23 cellular contexts compared by ENCODE assay signal in genomic region chr5:111235635-111236034, GRCh38. TPM values are rescaled to one million over a fixed set of nuclear protein-coding genes. Genes with fewer than 3 reads are reported as not detected.
DNase-seq lines count a peak whose midpoint lies in the region; ATAC-seq and TF ChIP-seq lines count a peak whose summit lies in the region.
"Had no signal": no experiment of that assay in that cellular context is flagged by ENCODE, and none has a peak within 500 bp of the region (broad histone marks: within the 10 kb centered on the region; RNA-seq: fewer than 3 reads in every experiment).

No MANE protein-coding gene starts in this region.

- ATAC-seq in activated T-cell treated with anti-CD3 and anti-CD28 coated beads, Interleukin-2, amount 50 U/mL, for 72 hours (replicated peaks in 1 of 2): no peak
- no peak for ATAC-seq in activated naive CD8-positive, alpha-beta T cell treated with anti-CD3 and anti-CD28 coated beads, Interleukin-2, amount 50 U/mL, for 24 hours
- ATAC-seq in stimulated activated memory B cell treated with anti-CD40 and anti-IgM and Interleukin-4, amounts not matched to agents 10 μg/mL and 1 μg/mL and 100 μg/mL, for 72 hours: peak; percentile 36
- ATAC-seq: body of pancreas, gastrocnemius medialis, lower lobe of right lung, psoas muscle had no signal

- H3K27me3 ChIP-seq in OCI-LY3 (ENCODE audit: low read depth, low read length) (no peaks in the 10 kb centered on the region), mesendoderm (ENCODE audit: insufficient read depth, low read length, poor library complexity) (no peaks in the 10 kb centered on the region), esophagus muscularis mucosa (no peaks in the 10 kb centered on the region)
- H3K27me3 ChIP-seq: esophagus squamous epithelium, gastrocnemius medialis, neutrophil, testis, vagina had no signal

- no peaks in the 10 kb centered on the region for H3K9me3 Mint-ChIP-seq in activated T-cell treated with anti-CD3 and anti-CD28 coated beads, Interleukin-2, amount 50 U/mL, for 72 hours
- H3K9me3 Mint-ChIP-seq in activated naive CD8-positive, alpha-beta T cell treated with anti-CD3 and anti-CD28 coated beads, Interleukin-2, amount 50 U/mL, for 24 hours: no peaks in the 10 kb centered on the region
- H3K9me3 Mint-ChIP-seq in stimulated activated memory B cell treated with anti-CD40 and anti-IgM and Interleukin-4, amounts not matched to agents 10 μg/mL and 1 μg/mL and 100 μg/mL, for 72 hours: no peaks in the 10 kb centered on the region
- H3K9me3 Mint-ChIP-seq: activated B cell treated with CpG ODN at 0.5 μM for 24 hours, H9 had no signal

- H3K23ac ChIP-seq in mesendoderm (ENCODE audit: low read length): no peak overlapping the region

- H3K4me3 ChIP-seq in OCI-LY3 (ENCODE audit: low read length) (no peak overlapping the region), mesendoderm (ENCODE audit: low read length) (no peak overlapping the region), esophagus muscularis mucosa (no peak overlapping the region)
- H3K4me3 ChIP-seq: body of pancreas, esophagus squamous epithelium, gastrocnemius medialis, lower lobe of right lung, psoas muscle, testis, vagina had no signal

- H3K56ac ChIP-seq in mesendoderm (ENCODE audit: low read length): no peak overlapping the region

- H3K4me3 Mint-ChIP-seq in activated T-cell treated with anti-CD3 and anti-CD28 coated beads, Interleukin-2, amount 50 U/mL, for 72 hours: peak overlapping the region; percentile 75 to 86
- peak overlapping the region; percentile 1 for H3K4me3 Mint-ChIP-seq in activated naive CD8-positive, alpha-beta T cell treated with anti-CD3 and anti-CD28 coated beads, Interleukin-2, amount 50 U/mL, for 24 hours
- H3K4me3 Mint-ChIP-seq in stimulated activated memory B cell treated with anti-CD40 and anti-IgM and Interleukin-4, amounts not matched to agents 10 μg/mL and 1 μg/mL and 100 μg/mL, for 72 hours: no peak overlapping the region
- H3K4me3 Mint-ChIP-seq: activated B cell treated with CpG ODN at 0.5 μM for 24 hours, H9 had no signal

- H2BK15ac ChIP-seq in mesendoderm (replicated peaks; ENCODE audit: low read depth): no peak overlapping the region

- peak overlapping the region; percentile 60 for H3K4me2 ChIP-seq in OCI-LY3 (ENCODE audit: low read length)
- H3K4me2 ChIP-seq in mesendoderm (ENCODE audit: low read length): no peak overlapping the region

- H3K18ac ChIP-seq in mesendoderm (ENCODE audit: low read length): no peak overlapping the region

- H3K27ac Mint-ChIP-seq in activated T-cell treated with anti-CD3 and anti-CD28 coated beads, Interleukin-2, amount 50 U/mL, for 72 hours: peak overlapping the region; percentile 64
- H3K27ac Mint-ChIP-seq in activated naive CD8-positive, alpha-beta T cell treated with anti-CD3 and anti-CD28 coated beads, Interleukin-2, amount 50 U/mL, for 24 hours: peak overlapping the region; percentile 80
- H3K27ac Mint-ChIP-seq in stimulated activated memory B cell treated with anti-CD40 and anti-IgM and Interleukin-4, amounts not matched to agents 10 μg/mL and 1 μg/mL and 100 μg/mL, for 72 hours: no peak overlapping the region
- H3K27ac Mint-ChIP-seq: activated B cell treated with CpG ODN at 0.5 μM for 24 hours had no signal

- H2BK120ac ChIP-seq in mesendoderm (ENCODE audit: low read depth, low read length): no peak overlapping the region

- H3K4ac ChIP-seq in mesendoderm (ENCODE audit: low read depth, low read length): no peak overlapping the region

- H2BK5ac ChIP-seq in mesendoderm (ENCODE audit: low read length): no peak overlapping the region

- no peak for DNase-seq in activated T-cell treated with anti-CD3 and anti-CD28 coated beads, Interleukin-2, amount 50 U/mL, for 72 hours
- DNase-seq in activated T-cell treated with anti-CD3 and anti-CD28 coated beads for 4 hours (no peak), mesendoderm (no peak), iPS-NIHi11 (ENCODE audit: low spot score) (no peak), esophagus muscularis mucosa (ENCODE audit: extremely low spot score) (no peak)
- DNase-seq in activated naive CD8-positive, alpha-beta T cell treated with anti-CD3 and anti-CD28 coated beads, Interleukin-2, amount 50 U/mL, for 24 hours: no peak
- DNase-seq: activated B cell treated with CpG ODN at 0.5 μM for 24 hours; body of pancreas; C1 segment of cervical spinal cord; effector CD4-positive, alpha-beta T cell; esophagus squamous epithelium; gastrocnemius medialis; H9; lower lobe of right lung; NCI-H1417; psoas muscle; RPMI8226; testis had no signal

- H2AFZ ChIP-seq in OCI-LY3 (ENCODE audit: low read depth, low read length): no peak overlapping the region

- TF ChIP-seq POLR2A in esophagus muscularis mucosa (IDR thresholded peaks at IDR 0.05; ENCODE audit: low read depth): no peak

- H3K27me3 Mint-ChIP-seq in activated T-cell treated with anti-CD3 and anti-CD28 coated beads, Interleukin-2, amount 50 U/mL, for 72 hours (ENCODE audit: low read depth): no peaks in the 10 kb centered on the region
- no peaks in the 10 kb centered on the region for H3K27me3 Mint-ChIP-seq in activated naive CD8-positive, alpha-beta T cell treated with anti-CD3 and anti-CD28 coated beads, Interleukin-2, amount 50 U/mL, for 24 hours
- no peaks in the 10 kb centered on the region for H3K27me3 Mint-ChIP-seq in stimulated activated memory B cell treated with anti-CD40 and anti-IgM and Interleukin-4, amounts not matched to agents 10 μg/mL and 1 μg/mL and 100 μg/mL, for 72 hours
- H3K27me3 Mint-ChIP-seq: activated B cell treated with CpG ODN at 0.5 μM for 24 hours had no signal

- H4K8ac ChIP-seq in mesendoderm (ENCODE audit: low read depth, low read length): no peak overlapping the region

- H3K9me3 ChIP-seq in OCI-LY3 (ENCODE audit: insufficient read depth, low read length) (no peaks in the 10 kb centered on the region), esophagus muscularis mucosa (no peaks in the 10 kb centered on the region)
- H3K9me3 ChIP-seq: body of pancreas, esophagus squamous epithelium, gastrocnemius medialis, lower lobe of right lung, neutrophil, psoas muscle, testis, vagina had no signal

- no peak overlapping the region for H2AK5ac ChIP-seq in mesendoderm (ENCODE audit: low read length)

- H3K9ac ChIP-seq in OCI-LY3 (ENCODE audit: low read length): no peak overlapping the region
- no peak overlapping the region for H3K9ac ChIP-seq in mesendoderm (ENCODE audit: low read length)

- H3K4me1 ChIP-seq in OCI-LY3 (ENCODE audit: low read length) (peaks cover 72% of the 10 kb centered on the region), mesendoderm (ENCODE audit: control insufficient read depth, low read depth, low read length) (no peaks in the 10 kb centered on the region), esophagus muscularis mucosa (no peaks in the 10 kb centered on the region)
- H3K4me1 ChIP-seq: body of pancreas, esophagus squamous epithelium, gastrocnemius medialis, lower lobe of right lung, psoas muscle, testis, vagina had no signal

- H4K5ac ChIP-seq in mesendoderm (ENCODE audit: low read length): no peak overlapping the region

- TF ChIP-seq EP300 in esophagus muscularis mucosa (IDR thresholded peaks at IDR 0.05): no peak

- peaks cover 98% of the 10 kb centered on the region for H3K4me1 Mint-ChIP-seq in activated T-cell treated with anti-CD3 and anti-CD28 coated beads, Interleukin-2, amount 50 U/mL, for 72 hours (ENCODE audit: low read depth)
- H3K4me1 Mint-ChIP-seq in activated naive CD8-positive, alpha-beta T cell treated with anti-CD3 and anti-CD28 coated beads, Interleukin-2, amount 50 U/mL, for 24 hours: peaks cover 95% of the 10 kb centered on the region
- no peaks in the 10 kb centered on the region for H3K4me1 Mint-ChIP-seq in stimulated activated memory B cell treated with anti-CD40 and anti-IgM and Interleukin-4, amounts not matched to agents 10 μg/mL and 1 μg/mL and 100 μg/mL, for 72 hours
- H3K4me1 Mint-ChIP-seq: H9 had no signal

- no peak overlapping the region for H3K27ac ChIP-seq in OCI-LY3 (ENCODE audit: low read length)
- no peak overlapping the region for H3K27ac ChIP-seq in mesendoderm (ENCODE audit: low read depth, low read length)
- H3K27ac ChIP-seq in esophagus muscularis mucosa (replicated peaks in 1 of 4): no peak overlapping the region
- H3K27ac ChIP-seq: body of pancreas, esophagus squamous epithelium, gastrocnemius medialis, HL-60, lower lobe of right lung, neutrophil, psoas muscle, testis, vagina had no signal

- intact Hi-C loops in esophagus muscularis mucosa (cut with DNase I): no loop called here

- no CpG with 5 or more reads among the region's 5 CpGs for WGBS in mesendoderm (ENCODE audit: extremely low coverage, insufficient coverage, low lambda C conversion rate)
- whole genome bisulfite sequencing in esophagus muscularis mucosa: 93% methylated on average over 5 of the region's 5 CpGs

- H3K36me3 ChIP-seq in OCI-LY3 (replicated peaks; ENCODE audit: low read depth, low read length) (peaks cover 13% of the 10 kb centered on the region), mesendoderm (ENCODE audit: control insufficient read depth, insufficient read depth, low read length) (no peaks in the 10 kb centered on the region), esophagus muscularis mucosa (no peaks in the 10 kb centered on the region)
- H3K36me3 ChIP-seq: esophagus squamous epithelium, gastrocnemius medialis, lower lobe of right lung, neutrophil, vagina had no signal

- H3K79me1 ChIP-seq in mesendoderm (ENCODE audit: low read length): no peaks in the 10 kb centered on the region

- H3K79me2 ChIP-seq in OCI-LY3 (ENCODE audit: low read length) (peaks cover 100% of the 10 kb centered on the region), mesendoderm (ENCODE audit: control insufficient read depth, insufficient read depth, low read length) (no peaks in the 10 kb centered on the region)

- TF ChIP-seq CTCF in OCI-LY3 (IDR thresholded peaks at IDR 0.05; ENCODE audit: low read depth, low read length): no peak
- no peak for TF ChIP-seq CTCF in esophagus muscularis mucosa (IDR thresholded peaks at IDR 0.05)

- no peaks in the 10 kb centered on the region for H3K36me3 Mint-ChIP-seq in activated T-cell treated with anti-CD3 and anti-CD28 coated beads, Interleukin-2, amount 50 U/mL, for 72 hours (ENCODE audit: insufficient read depth in 2 of 2)
- no peaks in the 10 kb centered on the region for H3K36me3 Mint-ChIP-seq in activated naive CD8-positive, alpha-beta T cell treated with anti-CD3 and anti-CD28 coated beads, Interleukin-2, amount 50 U/mL, for 24 hours (ENCODE audit: low read depth)
- H3K36me3 Mint-ChIP-seq in stimulated activated memory B cell treated with anti-CD40 and anti-IgM and Interleukin-4, amounts not matched to agents 10 μg/mL and 1 μg/mL and 100 μg/mL, for 72 hours: no peaks in the 10 kb centered on the region

- peaks cover 76% of the 10 kb centered on the region for H4K20me1 ChIP-seq in OCI-LY3 (ENCODE audit: insufficient read depth, low read length)

RNA-seq across cellular contexts. Expression of gene CAMK4, which starts 11.5 kb away (rescaled TPM):
- 10 to 100 TPM; 56.1 to 96.0 TPM for total RNA-seq in activated T-cell treated with anti-CD3 and anti-CD28 coated beads, Interleukin-2, amount 50 U/mL, for 72 hours
- 2.7 TPM for polyA plus RNA-seq in mesendoderm (2013, experiment 1 of 2)
- polyA plus RNA-seq in mesendoderm (2013, experiment 2 of 2): 2.0 TPM
- 1 to 10 TPM in 3 of 4 donors, under 1 TPM in 1; 0.42 to 5.3 (median 3.5) TPM for total RNA-seq in esophagus muscularis mucosa

Comparison
In these comparisons a context has a peak if more than half of its experiments do, and no peak if none do; other contexts are left out.
1. RNA of gene CAMK4, which starts 11.5 kb away (total RNA-seq): 56.1 to 96.0 TPM in activated T-cell treated with anti-CD3 and anti-CD28 coated beads, Interleukin-2, amount 50 U/mL, for 72 hours; 0.42 to 5.3 TPM in esophagus muscularis mucosa; every median in the first group is over 4 times any median in the second.